10 cellular contexts compared by ENCODE assay signal in genomic region chr17:21282231-21282630, GRCh38. TPM values are rescaled to one million over a fixed set of nuclear protein-coding genes. Genes with fewer than 3 reads are reported as not detected.
A peak's percentile ranks its signal among the peaks of the same experiment; 100 is the strongest.
DNase-seq lines count a peak whose midpoint lies in the region; ATAC-seq, FAIRE-seq and TF ChIP-seq lines count a peak whose summit lies in the region.
"Had no signal": no experiment of that assay in that cellular context is flagged by ENCODE, and none has a peak within 500 bp of the region (broad histone marks: within the 10 kb centered on the region; RNA-seq: fewer than 3 reads in every experiment).

No MANE protein-coding gene starts in this region.

- H3K36me3 ChIP-seq in SJSA1 (peaks cover 10% of the 10 kb centered on the region), skeletal muscle tissue (ENCODE audit: control insufficient read depth in 3 of 3, insufficient read depth in 3 of 3, low read length in 3 of 3) (peaks cover 0 to 3% (median 0%) of the 10 kb centered on the region in 3 donors), small intestine (ENCODE audit: control insufficient read depth in 2 of 2, insufficient read depth in 2 of 2, low read length in 2 of 2) (no peaks in the 10 kb centered on the region)

- WGBS in small intestine, 3 donors = 44 to 59% (median 55%) methylated on average over 5 of the region's 5 CpGs

- TF ChIP-seq CTCF in foreskin fibroblast (IDR thresholded peaks at IDR 0.05; ENCODE audit: low read depth, low read length) = no peak

- H3K9me3 ChIP-seq in SJSA1 (replicated peaks) (no peaks in the 10 kb centered on the region), skeletal muscle tissue (ENCODE audit: control insufficient read depth in 3 of 3, low read length in 3 of 3) (no peaks in the 10 kb centered on the region), small intestine (ENCODE audit: control insufficient read depth, low read depth) (no peaks in the 10 kb centered on the region)

- no peaks in the 10 kb centered on the region for H3K27me3 ChIP-seq in SJSA1 (replicated peaks)
- no peaks in the 10 kb centered on the region for H3K27me3 ChIP-seq in skeletal muscle tissue (ENCODE audit: control insufficient read depth in 3 of 3, insufficient read depth in 3 of 3, low read length in 3 of 3)
- H3K27me3 ChIP-seq in small intestine (ENCODE audit: control insufficient read depth in 2 of 2, insufficient read depth in 2 of 2, low read length in 2 of 2) = no peaks in the 10 kb centered on the region

- no peak for FAIRE-seq in small intestine (lab: Jason Lieb, UNC)
- FAIRE-seq: A204.1 had no signal

- ATAC-seq in HG02571 (IDR thresholded peaks at IDR 0.05; ENCODE audit: unreplicated experiment) = no peak

- peak overlapping the region in 1 of 3 donors; percentile 88 for H3K9ac ChIP-seq in skeletal muscle tissue (ENCODE audit: low read depth in 1 of 3, low read length in 3 of 3)

- peak overlapping the region; percentile 46 for H3K27ac ChIP-seq in SJSA1
- peak overlapping the region; percentile 83 for H3K27ac ChIP-seq in skeletal muscle tissue (ENCODE audit: low read depth, low read length)
- H3K27ac ChIP-seq in small intestine (ENCODE audit: low read depth in 1 of 2, low read length in 1 of 2) = peak overlapping the region in 1 of 2 donors; percentile 57

- DNase-seq in NCI-H2171 treated with DMSO at 0.1 percent for 48 hours (lab: John Stamatoyannopoulos, UW) (peak; percentile 5), NCI-H2171 (lab: John Stamatoyannopoulos, UW) (no peak), SJSA1 (ENCODE audit: low read depth in 1 of 2, low spot score in 2 of 2) (peak; percentile 87 to 93), foreskin fibroblast (peak; percentile 97 to 98), cortex of kidney (lab: John Stamatoyannopoulos, UW) (no peak), small intestine (no peak)
- DNase-seq: NCI-H1436 had no signal

- H3K4me3 ChIP-seq in SJSA1 (no peak overlapping the region), foreskin fibroblast (ENCODE audit: low read depth in 1 of 2, low read length in 2 of 2) (no peak overlapping the region), skeletal muscle tissue (ENCODE audit: low read length in 3 of 3) (peak overlapping the region in 1 of 3 donors; percentile 7), small intestine (ENCODE audit: low read depth in 1 of 2, low read length in 2 of 2) (no peak overlapping the region)

- H3K4me1 ChIP-seq in SJSA1 (replicated peaks) (peaks cover 44% of the 10 kb centered on the region), skeletal muscle tissue (ENCODE audit: control insufficient read depth in 3 of 3, insufficient read depth in 3 of 3, low read length in 3 of 3) (peaks cover 51 to 75% (median 64%) of the 10 kb centered on the region in 3 donors), small intestine (ENCODE audit: control insufficient read depth in 2 of 2, insufficient read depth in 1 of 2, low read depth in 1 of 2, low read length in 1 of 2) (peaks cover 4 to 6% of the 10 kb centered on the region in 2 donors)

RNA-seq across cellular contexts. Expression of gene MAP2K3, which starts 2.3 kb away (rescaled TPM):
- total RNA-seq in SJSA1 (2014; rRNA removed; shearing (Covaris generic)) = 14.7 and 21.1 TPM in 2 replicates
- 11.5 TPM for total RNA-seq in skeletal muscle tissue
- 10 to 100 TPM; 49.7 to 98.2 (median 97.8) TPM for polyA plus RNA-seq in small intestine

RNA-seq across cellular contexts. Expression of gene NATD1, which starts 29.0 kb away (rescaled TPM):
- total RNA-seq in SJSA1 (2014; rRNA removed; shearing (Covaris generic)) = 0.22 and 1.7 TPM in 2 replicates
- 3.7 TPM for total RNA-seq in skeletal muscle tissue
- 1 to 10 TPM; 2.4 to 2.9 (median 2.8) TPM for polyA plus RNA-seq in small intestine

Comparison
In these comparisons a context has a peak if more than half of its experiments do, and no peak if none do; other contexts are left out.
1. DNase-seq: peak in NCI-H2171 treated with DMSO at 0.1 percent for 48 hours (single experiment), SJSA1 (2 of 2) and foreskin fibroblast (2 of 2); none in NCI-H2171 (single experiment), cortex of kidney (single experiment) and small intestine (single experiment).